ENCODE assay signal across 30 cellular contexts in genomic region chr10:126256864-126257263, GRCh38.
DNase-seq lines count a peak whose midpoint lies in the region; ATAC-seq, FAIRE-seq and TF ChIP-seq lines count a peak whose summit lies in the region.
"Had no signal": no experiment of that assay in that cellular context is flagged by ENCODE, and none has a peak within 500 bp of the region (broad histone marks: within the 10 kb centered on the region; RNA-seq: fewer than 3 reads in every experiment).

No MANE protein-coding gene starts in this region.

- FAIRE-seq in astrocyte (lab: Jason Lieb, UNC), result no peak
- FAIRE-seq: A204.1 had no signal

- H3K4me3 ChIP-seq in cardiac muscle cell (no peak overlapping the region), astrocyte (ENCODE audit: insufficient read depth, low read depth, low read length) (no peak overlapping the region), foreskin fibroblast (ENCODE audit: low read depth in 1 of 2, low read length in 2 of 2) (no peak overlapping the region)
- H3K4me3 ChIP-seq: body of pancreas, colonic mucosa, uterus had no signal

- H3K36me3 ChIP-seq in cardiac muscle cell (no peaks in the 10 kb centered on the region), astrocyte (ENCODE audit: insufficient read depth, low read length) (peaks cover 11% of the 10 kb centered on the region)
- H3K36me3 ChIP-seq: colonic mucosa, uterus had no signal

- no peaks in the 10 kb centered on the region for H3K27me3 ChIP-seq in cardiac muscle cell
- H3K27me3 ChIP-seq in astrocyte (ENCODE audit: insufficient read depth, low read length), result no peaks in the 10 kb centered on the region
- H3K27me3 ChIP-seq: body of pancreas, colonic mucosa, uterus had no signal

- H3K4me1 Mint-ChIP-seq in astrocyte (ENCODE audit: low read depth, unreplicated experiment) (peaks cover 14% of the 10 kb centered on the region), type B pancreatic cell (ENCODE audit: unreplicated experiment) (peaks cover 30% of the 10 kb centered on the region)
- H3K4me1 Mint-ChIP-seq in stimulated activated effector memory CD8-positive, alpha-beta T cell treated with anti-CD3 and anti-CD28 coated beads, Interleukin-12 subunit alpha, Interleukin-12 subunit beta, amount 100 ng/mL, for 72 hours, result peaks cover 10% of the 10 kb centered on the region
- H3K4me1 Mint-ChIP-seq: activated CD4-positive, alpha-beta memory T cell treated with anti-CD3 and anti-CD28 coated beads, Interleukin-2, amount 10 ng/mL, durations not matched to agents 7 days and 5 days; B cell; stimulated activated memory B cell treated with anti-CD40 and anti-IgM and Interleukin-4, amounts not matched to agents 10 μg/mL and 1 μg/mL and 100 μg/mL, for 72 hours had no signal

- H3K9me3 ChIP-seq in cardiac muscle cell (ENCODE audit: low read depth) (no peaks in the 10 kb centered on the region), astrocyte (ENCODE audit: insufficient read depth, low read depth, low read length) (peaks cover under 1% of the 10 kb centered on the region)
- H3K9me3 ChIP-seq: body of pancreas, colonic mucosa, uterus had no signal

- no peak for ATAC-seq in left ventricle myocardium superior
- no peak for ATAC-seq in stimulated activated effector memory CD8-positive, alpha-beta T cell treated with anti-CD3 and anti-CD28 coated beads, Interleukin-12 subunit alpha, Interleukin-12 subunit beta, amount 100 ng/mL, for 72 hours
- ATAC-seq: activated CD4-positive, CD25-positive, alpha-beta regulatory T cell treated with anti-CD3 and anti-CD28 coated beads, Interleukin-2, amount 50 U/mL, for 24 hours; body of pancreas; stimulated activated memory B cell treated with anti-CD40 and anti-IgM and Interleukin-4, amounts not matched to agents 10 μg/mL and 1 μg/mL and 100 μg/mL, for 72 hours had no signal

- H3K27ac ChIP-seq in cardiac muscle cell (no peak overlapping the region), astrocyte (ENCODE audit: low read depth, low read length) (no peak overlapping the region), caudate nucleus (ENCODE audit: low read depth, low read length) (no peak overlapping the region)
- H3K27ac ChIP-seq: body of pancreas, colonic mucosa, HL-60, uterus had no signal

- H4K20me1 ChIP-seq in astrocyte (ENCODE audit: insufficient read depth, low read length), result no peaks in the 10 kb centered on the region

- H3K27me3 Mint-ChIP-seq in astrocyte (ENCODE audit: low read depth, unreplicated experiment) (no peaks in the 10 kb centered on the region), type B pancreatic cell (peaks cover 10% of the 10 kb centered on the region)
- H3K27me3 Mint-ChIP-seq: activated CD4-positive, alpha-beta memory T cell treated with anti-CD3 and anti-CD28 coated beads, Interleukin-2, amount 10 ng/mL, durations not matched to agents 7 days and 5 days had no signal

- no peak overlapping the region for H3K4me3 Mint-ChIP-seq in astrocyte (ENCODE audit: unreplicated experiment)
- no peak overlapping the region for H3K4me3 Mint-ChIP-seq in type B pancreatic cell
- H3K4me3 Mint-ChIP-seq in stimulated activated effector memory CD8-positive, alpha-beta T cell treated with anti-CD3 and anti-CD28 coated beads, Interleukin-12 subunit alpha, Interleukin-12 subunit beta, amount 100 ng/mL, for 72 hours, result no peak overlapping the region
- H3K4me3 Mint-ChIP-seq: activated CD4-positive, alpha-beta memory T cell treated with anti-CD3 and anti-CD28 coated beads, Interleukin-2, amount 10 ng/mL, durations not matched to agents 7 days and 5 days; activated naive CD8-positive, alpha-beta T cell; B cell; memory B cell; stimulated activated memory B cell treated with anti-CD40 and anti-IgM and Interleukin-4, amounts not matched to agents 10 μg/mL and 1 μg/mL and 100 μg/mL, for 72 hours had no signal

- peaks cover 10% of the 10 kb centered on the region for H3K36me3 Mint-ChIP-seq in astrocyte (ENCODE audit: low read depth, unreplicated experiment)
- H3K36me3 Mint-ChIP-seq in type B pancreatic cell, result peaks cover 8% of the 10 kb centered on the region
- peaks cover 9% of the 10 kb centered on the region for H3K36me3 Mint-ChIP-seq in stimulated activated effector memory CD8-positive, alpha-beta T cell treated with anti-CD3 and anti-CD28 coated beads, Interleukin-12 subunit alpha, Interleukin-12 subunit beta, amount 100 ng/mL, for 72 hours
- H3K36me3 Mint-ChIP-seq: activated naive CD8-positive, alpha-beta T cell; memory B cell; stimulated activated memory B cell treated with anti-CD40 and anti-IgM and Interleukin-4, amounts not matched to agents 10 μg/mL and 1 μg/mL and 100 μg/mL, for 72 hours had no signal

- H2AFZ ChIP-seq in astrocyte (ENCODE audit: low read depth, low read length), result no peak overlapping the region

- H3K4me1 ChIP-seq in cardiac muscle cell (ENCODE audit: low read depth), result no peaks in the 10 kb centered on the region
- H3K4me1 ChIP-seq in astrocyte (ENCODE audit: insufficient read depth, low read length), result peaks cover 22% of the 10 kb centered on the region
- H3K4me1 ChIP-seq: body of pancreas, colonic mucosa had no signal

- no peak overlapping the region for H3K4me2 ChIP-seq in astrocyte (ENCODE audit: low read length)

- peak; percentile 9 for TF ChIP-seq CTCF in cardiac muscle cell (IDR thresholded peaks at IDR 0.05; ENCODE audit: low read depth, low read length)
- peak; percentile 11 for TF ChIP-seq CTCF in astrocyte (IDR thresholded peaks at IDR 0.05; ENCODE audit: insufficient read depth, low read depth, low read length)
- peak; percentile 3 for TF ChIP-seq CTCF in foreskin fibroblast (IDR thresholded peaks at IDR 0.05; ENCODE audit: low read depth, low read length)
- peak; percentile 50 for TF ChIP-seq CTCF in type B pancreatic cell (conservative IDR thresholded peaks at IDR 0.05)

- H3K9me3 Mint-ChIP-seq in astrocyte (ENCODE audit: unreplicated experiment) (peaks cover 1% of the 10 kb centered on the region), type B pancreatic cell (peaks cover 13% of the 10 kb centered on the region)
- H3K9me3 Mint-ChIP-seq in stimulated activated effector memory CD8-positive, alpha-beta T cell treated with anti-CD3 and anti-CD28 coated beads, Interleukin-12 subunit alpha, Interleukin-12 subunit beta, amount 100 ng/mL, for 72 hours, result peaks cover 3% of the 10 kb centered on the region

- DNase-seq in cardiac muscle cell (ENCODE audit: low read depth in 1 of 2, low spot score in 1 of 2) (no peak), left ventricle myocardium superior (no peak), astrocyte (ENCODE audit: low read depth) (no peak), foreskin fibroblast (no peak), type B pancreatic cell (ENCODE audit: extremely low spot score, unreplicated experiment) (no peak), NAMALWA (ENCODE audit: low spot score) (no peak), caudate nucleus (lab: John Stamatoyannopoulos, UW) (no peak)
- no peak for DNase-seq in stimulated activated effector memory CD8-positive, alpha-beta T cell treated with anti-CD3 and anti-CD28 coated beads, Interleukin-12 subunit alpha, Interleukin-12 subunit beta, amount 100 ng/mL, for 72 hours (ENCODE audit: low spot score in 2 of 2)
- DNase-seq: activated CD4-positive, alpha-beta memory T cell treated with anti-CD3 and anti-CD28 coated beads, Interleukin-2, amount 10 ng/mL, durations not matched to agents 7 days and 5 days; body of pancreas; colonic mucosa; DMS153; GDM1; Kasumi-1; kidney glomerular epithelial cell; NCI-H1092; NCI-H1930; NCI-H774; nucleus accumbens; OCI-M1; SW 1271; uterus had no signal

- peaks cover 44% of the 10 kb centered on the region for H3K79me2 ChIP-seq in astrocyte (ENCODE audit: insufficient read depth, low read length)

- intact Hi-C loops in left ventricle myocardium superior (cut with micrococcal nuclease), result no loop called here

- H3K27ac Mint-ChIP-seq in astrocyte (ENCODE audit: unreplicated experiment) (no peak overlapping the region), type B pancreatic cell (peak overlapping the region; percentile 11)
- no peak overlapping the region for H3K27ac Mint-ChIP-seq in stimulated activated effector memory CD8-positive, alpha-beta T cell treated with anti-CD3 and anti-CD28 coated beads, Interleukin-12 subunit alpha, Interleukin-12 subunit beta, amount 100 ng/mL, for 72 hours
- H3K27ac Mint-ChIP-seq: activated CD4-positive, alpha-beta memory T cell treated with anti-CD3 and anti-CD28 coated beads, Interleukin-2, amount 10 ng/mL, durations not matched to agents 7 days and 5 days; activated naive CD8-positive, alpha-beta T cell; activated T-helper 2 cell treated with anti-CD3 and anti-CD28 coated beads, Interferon-gamma antibody, Interleukin-2, Interleukin-4, amounts not matched to agents 10 μg/mL and 5 μg/mL and 100 μg/mL, durations not matched to agents 14 hours and 24 hours and 36 hours; B cell; memory B cell; stimulated activated memory B cell treated with anti-CD40 and anti-IgM and Interleukin-4, amounts not matched to agents 10 μg/mL and 1 μg/mL and 100 μg/mL, for 72 hours had no signal

- no peak overlapping the region for H3K9ac ChIP-seq in astrocyte (ENCODE audit: low read length)
